ENCODE assay signal across 8 cellular contexts in the genomic region with DNA sequence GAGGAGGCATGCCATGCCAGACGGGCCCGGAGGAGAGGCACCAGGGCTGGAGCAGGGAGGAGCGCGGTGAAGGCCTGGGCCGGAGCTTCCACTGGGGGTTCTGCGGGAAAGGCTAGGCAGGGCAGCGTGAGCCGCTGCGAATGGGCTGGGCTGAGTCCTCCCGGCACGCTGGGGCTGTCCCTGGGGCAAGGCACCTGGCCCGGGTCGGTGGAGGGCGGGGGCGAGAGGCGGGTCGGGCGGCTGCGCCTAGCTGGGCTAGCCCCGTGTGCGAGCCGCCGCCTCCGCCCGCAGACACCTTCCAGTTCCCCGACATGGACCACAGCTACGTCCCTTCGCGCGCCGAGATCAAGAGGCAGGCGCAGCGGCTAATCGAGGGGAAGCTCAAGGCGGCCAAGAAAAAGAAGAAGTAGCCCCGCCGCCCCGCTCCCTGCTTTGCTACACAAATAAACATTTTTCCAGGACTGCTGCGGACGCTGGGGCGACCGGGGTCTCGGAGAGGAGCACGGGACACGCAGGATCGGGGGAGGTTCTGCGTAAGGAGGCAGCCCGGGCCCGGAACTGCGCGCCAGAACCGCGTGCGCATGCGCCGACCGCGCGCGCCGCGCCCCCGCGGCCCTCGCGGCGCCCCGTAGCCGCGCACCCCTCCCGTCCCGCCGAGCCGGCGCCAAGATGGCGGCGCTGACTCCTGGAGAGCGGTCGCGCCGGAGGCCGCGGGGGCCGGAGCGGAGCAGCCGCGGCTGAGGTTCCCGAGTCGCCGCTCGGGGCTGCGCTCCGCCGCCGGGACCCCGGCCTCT. TPM values are rescaled to one million over a fixed set of nuclear protein-coding genes. Genes with fewer than 3 reads are reported as not detected.
DNase-seq lines count a peak whose midpoint lies in the region; ATAC-seq, FAIRE-seq and TF ChIP-seq lines count a peak whose summit lies in the region.

A gene with protein sequence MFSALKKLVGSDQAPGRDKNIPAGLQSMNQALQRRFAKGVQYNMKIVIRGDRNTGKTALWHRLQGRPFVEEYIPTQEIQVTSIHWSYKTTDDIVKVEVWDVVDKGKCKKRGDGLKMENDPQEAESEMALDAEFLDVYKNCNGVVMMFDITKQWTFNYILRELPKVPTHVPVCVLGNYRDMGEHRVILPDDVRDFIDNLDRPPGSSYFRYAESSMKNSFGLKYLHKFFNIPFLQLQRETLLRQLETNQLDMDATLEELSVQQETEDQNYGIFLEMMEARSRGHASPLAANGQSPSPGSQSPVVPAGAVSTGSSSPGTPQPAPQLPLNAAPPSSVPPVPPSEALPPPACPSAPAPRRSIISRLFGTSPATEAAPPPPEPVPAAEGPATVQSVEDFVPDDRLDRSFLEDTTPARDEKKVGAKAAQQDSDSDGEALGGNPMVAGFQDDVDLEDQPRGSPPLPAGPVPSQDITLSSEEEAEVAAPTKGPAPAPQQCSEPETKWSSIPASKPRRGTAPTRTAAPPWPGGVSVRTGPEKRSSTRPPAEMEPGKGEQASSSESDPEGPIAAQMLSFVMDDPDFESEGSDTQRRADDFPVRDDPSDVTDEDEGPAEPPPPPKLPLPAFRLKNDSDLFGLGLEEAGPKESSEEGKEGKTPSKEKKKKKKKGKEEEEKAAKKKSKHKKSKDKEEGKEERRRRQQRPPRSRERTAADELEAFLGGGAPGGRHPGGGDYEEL (plus strand): TSS at position 668 of the 794 bp plus-strand sequence. CDS start 249 bp downstream, outside the sequence.

- POLR2A ChIA-PET in H1 (lab: Charles Lee; ENCODE audit: partially characterized antibody) = interaction anchor here (0.7 to 7.8 kb wide), 16 partner anchors 8 to 219 kb away, joined by 3 to 96 read pairs (median 4); a partner anchor contains a TSS

- TF ChIP-seq POLR2A in H1 (IDR thresholded peaks at IDR 0.05; ENCODE audit: control extremely low read depth in 1 of 2, low read depth in 2 of 2, low read length in 2 of 2) = peak in 1 of 2 experiments; percentile 74; a peak in 2 of 3 replicates

- peak within 1 kb of the TSS; percentile 90 for H3K18ac ChIP-seq in H1 (ENCODE audit: extremely low read depth, low read length)
- peak within 1 kb of the TSS; percentile 83 to 93 for H3K18ac ChIP-seq in mesenchymal stem cell (ENCODE audit: low read depth in 1 of 2, low read length in 2 of 2)

- peak within 1 kb of the TSS; percentile 94 for H4K8ac ChIP-seq in H1 (ENCODE audit: extremely low read depth, insufficient read depth, low read length)
- peak within 1 kb of the TSS; percentile 94 for H4K8ac ChIP-seq in mesenchymal stem cell (ENCODE audit: low read length)

- no peak for TF ChIP-seq CTCF in AG09319 (IDR thresholded peaks at IDR 0.05; ENCODE audit: low read depth, low read length)
- no peak for TF ChIP-seq CTCF in H1 (IDR thresholded peaks at IDR 0.05; ENCODE audit: control extremely low read depth in 1 of 3, insufficient read depth in 1 of 3, low read depth in 1 of 3, low read length in 3 of 3)

- no peak for TF ChIP-seq RAD21 in H1 (IDR thresholded peaks at IDR 0.05 in 1 of 2, conservative IDR thresholded peaks at IDR 0.05 in 1 of 2; ENCODE audit: low read depth in 2 of 2, low read length in 2 of 2)

- H3K9ac ChIP-seq in H1 (replicated peaks in 1 of 4; ENCODE audit: extremely low read depth in 1 of 4, low read depth in 3 of 4, low read length in 3 of 4) (peak within 1 kb of the TSS; percentile 78 to 92 (median 88)), mesenchymal stem cell (ENCODE audit: low read length) (peak within 1 kb of the TSS; percentile 90)

- H2BK5ac ChIP-seq in H1 (ENCODE audit: low read depth, low read length) (peak within 1 kb of the TSS; percentile 60; the same call in 1 of the 2 replicates), mesenchymal stem cell (ENCODE audit: low read depth, low read length, poor library complexity, severe bottlenecking) (peak within 1 kb of the TSS; percentile 26)

- peak within 1 kb of the TSS; percentile 27 for H3K4ac ChIP-seq in H1 (replicated peaks; ENCODE audit: insufficient read length, low read depth, low read length)
- H3K4ac ChIP-seq in mesenchymal stem cell (ENCODE audit: low read depth in 1 of 2, low read length in 2 of 2) = peak within 1 kb of the TSS; percentile 94 to 97

- H2BK20ac ChIP-seq in H1 (ENCODE audit: low read length) = no peak within 1 kb of the TSS

- H3K9me3 ChIP-seq in H1 (ENCODE audit: insufficient read depth in 2 of 2, low read depth in 1 of 2, low read length in 1 of 2) = no peaks in the 10 kb centered on the region
- no peaks in the 10 kb centered on the region for H3K9me3 ChIP-seq in mesenchymal stem cell (ENCODE audit: control insufficient read depth, low read length)

- H3K36me3 ChIP-seq in H1 (ENCODE audit: control insufficient read depth in 2 of 4, insufficient read depth in 4 of 4, low read length in 3 of 4) = peaks cover 0 to 11% (median 2%) of the 10 kb centered on the region in 4 experiments; a peak in 6 of 8 replicates
- peaks cover 6 to 30% of the 10 kb centered on the region in 2 experiments for H3K36me3 ChIP-seq in mesenchymal stem cell (ENCODE audit: control insufficient read depth in 1 of 2, insufficient read depth in 2 of 2, low read depth in 1 of 2, low read length in 2 of 2)

- H2BK120ac ChIP-seq in H1 (replicated peaks; ENCODE audit: low read depth, low read length) (no peak within 1 kb of the TSS), mesenchymal stem cell (ENCODE audit: low read depth, low read length) (peak within 1 kb of the TSS; percentile 49)

- no peak for FAIRE-seq in H1 (lab: Jason Lieb, UNC)

- H3K56ac ChIP-seq in H1 (replicated peaks; ENCODE audit: insufficient read length, low read depth, low read length) = peak within 1 kb of the TSS; percentile 90

- no peak within 1 kb of the TSS for H3K23ac ChIP-seq in H1 (ENCODE audit: insufficient read length)
- H3K23ac ChIP-seq in mesenchymal stem cell (ENCODE audit: low read length in 2 of 2) = peak within 1 kb of the TSS in 1 of 2 experiments; percentile 84

- H3K4me3 ChIP-seq in H1 (ENCODE audit: extremely low read depth in 1 of 4, insufficient read depth in 2 of 4, low read depth in 3 of 4, low read length in 4 of 4) (peak within 1 kb of the TSS; percentile 88 to 100 (median 94)), mesenchymal stem cell (ENCODE audit: insufficient read depth in 1 of 2, low read depth in 1 of 2, low read length in 2 of 2) (peak within 1 kb of the TSS; percentile 88)

- WGBS in H1 (ENCODE audit: extremely low coverage in 1 of 2, insufficient coverage in 1 of 2, insufficient read length in 1 of 2, insufficient replicate concordance in 2 of 2, low coverage in 1 of 2, low lambda C conversion rate in 2 of 2, missing lambda C conversion rate in 1 of 2), 2 experiments = 3% methylated on average over 74 of the region's 96 CpGs; no CpG with 5 or more reads in 1 of the 2 experiments
- 2% methylated on average over 45 of the region's 96 CpGs for WGBS in mesenchymal stem cell

- H4K5ac ChIP-seq in H1 (ENCODE audit: insufficient read length, low read depth, low read length) = peak within 1 kb of the TSS; percentile 90

- TF ChIP-seq EP300 in H1 (IDR thresholded peaks at IDR 0.05; ENCODE audit: borderline replicate concordance in 1 of 2, low read depth in 2 of 2, low read length in 2 of 2) = no peak

- H2BK15ac ChIP-seq in H1 (ENCODE audit: low read length) (no peak within 1 kb of the TSS), mesenchymal stem cell (ENCODE audit: low read depth, poor library complexity, severe bottlenecking) (peak within 1 kb of the TSS; percentile 93)

- H2AK5ac ChIP-seq in H1 (ENCODE audit: low read depth, low read length) (no peak within 1 kb of the TSS), mesenchymal stem cell (ENCODE audit: low read length, severe bottlenecking) (no peak within 1 kb of the TSS)

- CTCF ChIA-PET in H1 (lab: Charles Lee; ENCODE audit: partially characterized antibody) = interaction anchor here (0.5 to 2.3 kb wide), 8 partner anchors 14 to 222 kb away, joined by 3 to 10 read pairs (median 4); a partner anchor contains a TSS

- H3K14ac ChIP-seq in H1 (ENCODE audit: insufficient read length) = no peak within 1 kb of the TSS
- H3K14ac ChIP-seq in mesenchymal stem cell (ENCODE audit: low read length in 2 of 2) = peak within 1 kb of the TSS; percentile 62 to 86

- DNase-seq in AG09319 (ENCODE audit: extremely low read depth, low read depth) (peak; percentile 22), NCI-H774 (lab: John Stamatoyannopoulos, UW) (peak; percentile 85), H1 (ENCODE audit: low read depth in 1 of 2, low spot score in 2 of 2) (peak in 1 of 2 experiments; percentile 86), mesenchymal stem cell (peak; percentile 71)
- peak; percentile 92 for DNase-seq in activated CD8-positive, alpha-beta memory T cell treated with anti-CD3 and anti-CD28 coated beads for 24 hours
- DNase-seq in stimulated activated CD8-positive, alpha-beta memory T cell treated with anti-CD3 and anti-CD28 coated beads, Interleukin-12 subunit alpha, Interleukin-12 subunit beta, amount 100 ng/mL, for 4 hours (ENCODE audit: low read depth) = peak; percentile 73

- ATAC-seq in GM18907 (IDR thresholded peaks at IDR 0.05; ENCODE audit: unreplicated experiment) = peak; percentile 71
- peak; percentile 54 for ATAC-seq in HG03108 (IDR thresholded peaks at IDR 0.05; ENCODE audit: unreplicated experiment)

- H3K4me1 ChIP-seq in H1 (replicated peaks in 1 of 4; ENCODE audit: control insufficient read depth in 3 of 4, insufficient read depth in 4 of 4, low read length in 3 of 4) = peaks cover 0 to 10% (median 7%) of the 10 kb centered on the region in 4 experiments; a peak in 6 of 7 replicates
- H3K4me1 ChIP-seq in mesenchymal stem cell (ENCODE audit: control insufficient read depth, insufficient read depth, low read depth, low read length) = peaks cover 18% of the 10 kb centered on the region

- peaks cover 2% of the 10 kb centered on the region for H3K79me1 ChIP-seq in H1 (ENCODE audit: low read depth, low read length)
- peaks cover 10% of the 10 kb centered on the region for H3K79me1 ChIP-seq in mesenchymal stem cell (replicated peaks; ENCODE audit: low read length, poor library complexity, severe bottlenecking)

- H3K23me2 ChIP-seq in H1 (ENCODE audit: low read depth, low read length) = peaks cover 9% of the 10 kb centered on the region; the same call in 1 of the 2 replicates

- peak within 1 kb of the TSS; percentile 84 to 94 for H3K4me2 ChIP-seq in H1 (ENCODE audit: insufficient read depth in 1 of 2, low read depth in 2 of 2, low read length in 2 of 2)
- peak within 1 kb of the TSS; percentile 90 for H3K4me2 ChIP-seq in mesenchymal stem cell (ENCODE audit: low read length, poor library complexity, severe bottlenecking)

- H4K91ac ChIP-seq in H1 (replicated peaks; ENCODE audit: insufficient read length, low read length) = peak within 1 kb of the TSS; percentile 65
- peak within 1 kb of the TSS; percentile 93 for H4K91ac ChIP-seq in mesenchymal stem cell (ENCODE audit: low read length)

- H3K27me3 ChIP-seq in H1 (replicated peaks in 1 of 4; ENCODE audit: control insufficient read depth in 3 of 4, extremely low read depth in 1 of 4, insufficient read depth in 3 of 4, low read length in 3 of 4) (peaks cover 0 to 16% (median 6%) of the 10 kb centered on the region in 4 experiments; a peak in 2 of 7 replicates), mesenchymal stem cell (ENCODE audit: control insufficient read depth in 1 of 2, insufficient read depth in 1 of 2, low read length in 2 of 2) (peaks cover 0 to 2% of the 10 kb centered on the region in 2 experiments)

- peak within 1 kb of the TSS; percentile 86; the same call in 1 of the 2 replicates for H3K27ac ChIP-seq in H1 (ENCODE audit: low read depth, low read length)
- peak within 1 kb of the TSS; percentile 62 for H3K27ac ChIP-seq in mesenchymal stem cell (ENCODE audit: low read length, poor library complexity, severe bottlenecking)

- peaks cover 5 to 35% of the 10 kb centered on the region in 2 experiments for H3K79me2 ChIP-seq in H1 (ENCODE audit: control insufficient read depth in 1 of 2, insufficient read depth in 2 of 2, low read length in 2 of 2)

- H4K20me1 ChIP-seq in H1 (replicated peaks in 1 of 2; ENCODE audit: control insufficient read depth in 1 of 2, insufficient read depth in 2 of 2, low read length in 2 of 2) = peaks cover 5 to 12% of the 10 kb centered on the region in 2 experiments

- H2BK12ac ChIP-seq in H1 (ENCODE audit: low read depth, low read length) = no peak within 1 kb of the TSS
- H2BK12ac ChIP-seq in mesenchymal stem cell (ENCODE audit: low read length in 2 of 2) = peak within 1 kb of the TSS in 1 of 2 experiments; percentile 17

- no peak within 1 kb of the TSS; the same call in 1 of the 2 replicates for H2AFZ ChIP-seq in H1 (ENCODE audit: low read length)
- peak within 1 kb of the TSS; percentile 61 for H2AFZ ChIP-seq in mesenchymal stem cell (ENCODE audit: low read depth, low read length)

RNA-seq across cellular contexts. Expression of the gene that starts here (rescaled TPM):
- 129 and 130 TPM in 2 replicates for total RNA-seq in H1 (2021; fragmentation: NEBNext Ultra II Directional; extraction: Animal tissue kit (Norgen Biotek cat#: 25700))
- 70.1 and 98.6 TPM in 2 replicates for polyA plus RNA-seq in H1 (2011; rRNA removed)
- 87.7 TPM for polyA plus RNA-seq in H1 (2011; cell fraction: cytosol; rRNA removed)
- 257 TPM for polyA plus RNA-seq in H1 (2011; cell fraction: nucleus; rRNA removed)
- 109 to 142 TPM (median 126 TPM) in 4 replicates for polyA plus RNA-seq in H1 (2012, experiment 1 of 2)
- 170 TPM for polyA plus RNA-seq in H1 (2012, experiment 2 of 2)
- 86.2 TPM for polyA plus RNA-seq in H1 (2013, experiment 1 of 2)
- 82.0 TPM for polyA plus RNA-seq in H1 (2013, experiment 2 of 2)
- polyA minus RNA-seq in H1 (2011; rRNA and poly(A)+ RNA removed) = 61.8 and 85.2 TPM in 2 replicates
- 49.0 TPM for polyA minus RNA-seq in H1 (2011; cell fraction: cytosol; rRNA and poly(A)+ RNA removed)
- 101 TPM for polyA minus RNA-seq in H1 (2011; cell fraction: nucleus; rRNA and poly(A)+ RNA removed)
- 74.0 TPM for polyA plus RNA-seq in mesenchymal stem cell (2013, experiment 1 of 2)
- 70.6 TPM for polyA plus RNA-seq in mesenchymal stem cell (2013, experiment 2 of 2)
